Comparison of ENCODE assay signal across 13 cellular contexts in genomic region chr3:180612363-180612762, GRCh38. TPM values are rescaled to one million over a fixed set of nuclear protein-coding genes. Genes with fewer than 3 reads are reported as not detected.
DNase-seq lines count a peak whose midpoint lies in the region; ATAC-seq and TF ChIP-seq lines count a peak whose summit lies in the region.
"Had no signal": no experiment of that assay in that cellular context is flagged by ENCODE, and none has a peak within 500 bp of the region (broad histone marks: within the 10 kb centered on the region; RNA-seq: fewer than 3 reads in every experiment).

No MANE protein-coding gene starts in this region.

- H3K27me3 ChIP-seq in adipocyte (replicated peaks; ENCODE audit: control insufficient read depth, insufficient read depth, low read length), result no peaks in the 10 kb centered on the region
- H3K27me3 ChIP-seq in naive thymus-derived CD4-positive, alpha-beta T cell (ENCODE audit: control insufficient read depth in 2 of 2, insufficient read depth in 2 of 2, low read length in 2 of 2), result no peaks in the 10 kb centered on the region

- no peak overlapping the region for H3K27ac ChIP-seq in HEK293 (ENCODE audit: extremely low read depth, low read depth, low read length)
- no peak overlapping the region for H3K27ac ChIP-seq in naive thymus-derived CD4-positive, alpha-beta T cell (ENCODE audit: low read depth, low read length)
- H3K27ac ChIP-seq: PC-9 had no signal

- ATAC-seq in naive thymus-derived CD4-positive, alpha-beta T cell, result peak; percentile 24

- H3K4me1 Mint-ChIP-seq in naive thymus-derived CD4-positive, alpha-beta T cell, result peaks cover 0 to 8% (median 0%) of the 10 kb centered on the region in 7 donors

- H3K27ac Mint-ChIP-seq in naive thymus-derived CD4-positive, alpha-beta T cell, result peak overlapping the region in 4 of 9 donors; percentile 18 to 49 (median 26)
- H3K27ac Mint-ChIP-seq: CD4-positive, CD25-positive, alpha-beta regulatory T cell had no signal

- CTCF ChIA-PET in HEK293 (lab: Yijun Ruan, JAX), result no interaction called here
- CTCF ChIA-PET in naive thymus-derived CD4-positive, alpha-beta T cell (lab: Charles Lee), result no interaction called here

- H3K4me1 ChIP-seq in HEK293 (ENCODE audit: control insufficient read depth, insufficient read depth, low read length), result no peaks in the 10 kb centered on the region
- peaks cover 16% of the 10 kb centered on the region for H3K4me1 ChIP-seq in adipocyte (ENCODE audit: control insufficient read depth, insufficient read depth, low read length)
- no peaks in the 10 kb centered on the region for H3K4me1 ChIP-seq in naive thymus-derived CD4-positive, alpha-beta T cell (ENCODE audit: control insufficient read depth in 2 of 2, insufficient read depth in 2 of 2, low read length in 2 of 2)

- H3K27me3 Mint-ChIP-seq in naive thymus-derived CD4-positive, alpha-beta T cell, result no peaks in the 10 kb centered on the region
- H3K27me3 Mint-ChIP-seq: CD4-positive, CD25-positive, alpha-beta regulatory T cell had no signal

- H3K9ac ChIP-seq in adipocyte (ENCODE audit: low read length), result no peak overlapping the region

- DNase-seq in ELR (ENCODE audit: low read depth), result peak; percentile 19
- peak; percentile 12 for DNase-seq in adipocyte (ENCODE audit: low read depth)
- DNase-seq in naive thymus-derived CD4-positive, alpha-beta T cell, result no peak
- DNase-seq in C1 segment of cervical spinal cord (lab: John Stamatoyannopoulos, UW), result no peak
- no peak for DNase-seq in COLO829 (ENCODE audit: low spot score)
- no peak for DNase-seq in DMS114 treated with DMSO at 0.1 percent for 48 hours (lab: John Stamatoyannopoulos, UW; ENCODE audit: unreplicated experiment)
- DNase-seq: CD4-positive, CD25-positive, alpha-beta regulatory T cell; MV-4-11; NCI-H1417 treated with DMSO at 0.1 percent for 48 hours; NCI-H2029; NCI-H774; PC-9 had no signal

- H3K4me3 Mint-ChIP-seq in naive thymus-derived CD4-positive, alpha-beta T cell, result no peak overlapping the region

- TF ChIP-seq CTCF in HEK293 (tag by site-specific recombination; IDR thresholded peaks at IDR 0.05), result no peak

- no peak overlapping the region for H3K4me3 ChIP-seq in HEK293 (ENCODE audit: low read depth, low read length)
- no peak overlapping the region for H3K4me3 ChIP-seq in adipocyte (ENCODE audit: low read length)
- H3K4me3 ChIP-seq in naive thymus-derived CD4-positive, alpha-beta T cell (ENCODE audit: low read length), result no peak overlapping the region
- H3K4me3 ChIP-seq: PC-9 had no signal

- peaks cover 13 to 34% (median 30%) of the 10 kb centered on the region in 5 donors for H3K36me3 Mint-ChIP-seq in naive thymus-derived CD4-positive, alpha-beta T cell

- POLR2A ChIA-PET in HEK293 (lab: Yijun Ruan, JAX), result no interaction called here
- POLR2A ChIA-PET in naive thymus-derived CD4-positive, alpha-beta T cell (lab: Charles Lee), result no interaction called here

- H3K36me3 ChIP-seq in HEK293 (ENCODE audit: control insufficient read depth in 2 of 2, insufficient read depth in 1 of 2, low read length in 2 of 2) (peaks cover 24 to 71% of the 10 kb centered on the region in 2 experiments), adipocyte (ENCODE audit: control insufficient read depth, insufficient read depth, low read length, severe bottlenecking) (peaks cover 86% of the 10 kb centered on the region)
- H3K36me3 ChIP-seq in naive thymus-derived CD4-positive, alpha-beta T cell (ENCODE audit: control insufficient read depth in 2 of 3, insufficient read depth in 3 of 3, low read length in 3 of 3), result peaks cover 13 to 54% (median 40%) of the 10 kb centered on the region in 3 experiments

- H3K9me3 ChIP-seq in HEK293 (ENCODE audit: control insufficient read depth, insufficient read depth, low read depth, low read length) (no peaks in the 10 kb centered on the region), adipocyte (ENCODE audit: control insufficient read depth, low read length) (no peaks in the 10 kb centered on the region)
- H3K9me3 ChIP-seq in naive thymus-derived CD4-positive, alpha-beta T cell (ENCODE audit: control insufficient read depth in 2 of 3, low read length in 3 of 3), result no peaks in the 10 kb centered on the region

- H3K9me3 Mint-ChIP-seq in naive thymus-derived CD4-positive, alpha-beta T cell, result no peaks in the 10 kb centered on the region
- H3K9me3 Mint-ChIP-seq: CD4-positive, CD25-positive, alpha-beta regulatory T cell had no signal

- intact Hi-C loops in naive thymus-derived CD4-positive, alpha-beta T cell (cut with micrococcal nuclease), result no loop called here

TF ChIP-seq in HEK293, 187 proteins besides CTCF, POLR2A, EP300 and RAD21:
- no peak for TF ChIP-seq ZNF544 (tag by site-specific recombination; IDR thresholded peaks at IDR 0.05)
- no peak for TF ChIP-seq ZNF677 (tag by site-specific recombination; IDR thresholded peaks at IDR 0.05)
- no peak for TF ChIP-seq ZNF548 (tag by site-specific recombination; IDR thresholded peaks at IDR 0.05)
- 0 out of 2 replicates have a peak, but pooled peaks have one; percentile 11 for TF ChIP-seq ZBTB17 (tag by site-specific recombination; IDR thresholded peaks at IDR 0.05)
- TF ChIP-seq ZNF488 (tag by site-specific recombination; IDR thresholded peaks at IDR 0.05), result no peak
- TF ChIP-seq YY1 (tag by site-specific recombination; IDR thresholded peaks at IDR 0.05), result no peak
- TF ChIP-seq ZSCAN23 (tag by site-specific recombination; IDR thresholded peaks at IDR 0.05), result no peak
- TF ChIP-seq WT1 (tag by site-specific recombination; IDR thresholded peaks at IDR 0.05), result peak; percentile 86
- no peak for TF ChIP-seq ZNF335 (tag by site-specific recombination; conservative IDR thresholded peaks at IDR 0.05)
- TF ChIP-seq, protein P1, sequence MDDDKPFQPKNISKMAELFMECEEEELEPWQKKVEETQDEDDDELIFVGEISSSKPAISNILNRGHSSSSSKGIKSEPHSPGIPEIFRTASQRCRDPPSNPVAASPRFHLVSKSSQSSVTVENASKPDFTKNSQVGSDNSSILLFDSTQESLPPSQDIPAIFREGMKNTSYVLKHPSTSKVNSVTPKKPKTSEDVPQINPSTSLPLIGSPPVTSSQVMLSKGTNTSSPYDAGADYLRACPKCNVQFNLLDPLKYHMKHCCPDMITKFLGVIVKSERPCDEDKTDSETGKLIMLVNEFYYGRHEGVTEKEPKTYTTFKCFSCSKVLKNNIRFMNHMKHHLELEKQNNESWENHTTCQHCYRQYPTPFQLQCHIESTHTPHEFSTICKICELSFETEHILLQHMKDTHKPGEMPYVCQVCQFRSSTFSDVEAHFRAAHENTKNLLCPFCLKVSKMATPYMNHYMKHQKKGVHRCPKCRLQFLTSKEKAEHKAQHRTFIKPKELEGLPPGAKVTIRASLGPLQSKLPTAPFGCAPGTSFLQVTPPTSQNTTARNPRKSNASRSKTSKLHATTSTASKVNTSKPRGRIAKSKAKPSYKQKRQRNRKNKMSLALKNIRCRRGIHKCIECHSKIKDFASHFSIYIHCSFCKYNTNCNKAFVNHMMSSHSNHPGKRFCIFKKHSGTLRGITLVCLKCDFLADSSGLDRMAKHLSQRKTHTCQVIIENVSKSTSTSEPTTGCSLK (tag by site-specific recombination; IDR thresholded peaks at IDR 0.05), result no peak
- no peak for TF ChIP-seq ZNF473 (tag by site-specific recombination; IDR thresholded peaks at IDR 0.05)
- TF ChIP-seq ZNF777 (tag by site-specific recombination; IDR thresholded peaks at IDR 0.05; ENCODE audit: borderline replicate concordance), result no peak
- no peak for TF ChIP-seq MEIS1 (CRISPR knock-in tag; IDR thresholded peaks at IDR 0.05; ENCODE audit: borderline replicate concordance)
- TF ChIP-seq ZNF114 (tag by site-specific recombination; IDR thresholded peaks at IDR 0.05), result no peak

RNA-seq across cellular contexts. Expression of gene TTC14, which starts 10.4 kb away (rescaled TPM):
- total RNA-seq in naive thymus-derived CD4-positive, alpha-beta T cell, result 100 to 1,000 TPM in 3 of 5 experiments, 10 to 100 TPM in 2; 76.5 to 201 (median 103) TPM
- 10 to 100 TPM; 18.7 to 31.9 TPM for polyA plus RNA-seq in naive thymus-derived CD4-positive, alpha-beta T cell

Comparison
In these comparisons a context has a peak if more than half of its experiments do, and no peak if none do; other contexts are left out.
1. DNase-seq: peak in ELR (single experiment) and adipocyte (single experiment); none in naive thymus-derived CD4-positive, alpha-beta T cell (0 of 9), C1 segment of cervical spinal cord (0 of 14), COLO829 (single experiment) and DMS114 treated with DMSO at 0.1 percent for 48 hours (single experiment).